Comparison of ENCODE assay signal across 8 cellular contexts in genomic region chr2:70191244-70191735, GRCh38. TPM values are rescaled to one million over a fixed set of nuclear protein-coding genes. Genes with fewer than 3 reads are reported as not detected.
DNase-seq lines count a peak whose midpoint lies in the region; TF ChIP-seq lines count a peak whose summit lies in the region.

No MANE protein-coding gene starts in this region.

- no peak for TF ChIP-seq EP300 in suprapubic skin (IDR thresholded peaks at IDR 0.05)

- H3K9me3 ChIP-seq in adipocyte (ENCODE audit: control insufficient read depth, low read length) (no peaks in the 10 kb centered on the region), suprapubic skin (no peaks in the 10 kb centered on the region)

- H3K4me1 ChIP-seq in adipocyte (ENCODE audit: control insufficient read depth, insufficient read depth, low read length) (no peaks in the 10 kb centered on the region), suprapubic skin (peaks cover 7% of the 10 kb centered on the region)

- H3K9me3 Mint-ChIP-seq in activated CD4-positive, alpha-beta T cell treated with anti-CD3 and anti-CD28 coated beads, Interleukin-2, amount 10 ng/mL, durations not matched to agents 24 days and 14 days, result no peaks in the 10 kb centered on the region

- intact Hi-C loops in activated CD4-positive, alpha-beta T cell treated with anti-CD3 and anti-CD28 coated beads, Interleukin-2, amount 10 ng/mL, durations not matched to agents 24 days and 14 days (cut with micrococcal nuclease), result loop anchor here (1.0 to 2.0 kb wide), 4 partner anchors 57 to 418 kb away; partner anchors contain the start of genes GMCL1, PCYOX1 and TIA1

- H3K9ac ChIP-seq in adipocyte (ENCODE audit: low read length), result peak overlapping the region; percentile 90

- H3K4me1 Mint-ChIP-seq in activated CD4-positive, alpha-beta T cell treated with anti-CD3 and anti-CD28 coated beads, Interleukin-2, amount 10 ng/mL, durations not matched to agents 24 days and 14 days, result peaks cover 21% of the 10 kb centered on the region

- TF ChIP-seq CTCF in kidney epithelial cell (IDR thresholded peaks at IDR 0.05; ENCODE audit: insufficient read depth, low read length, poor library complexity, severe bottlenecking) (no peak), suprapubic skin (IDR thresholded peaks at IDR 0.05) (no peak)

- no peak for TF ChIP-seq POLR2A in suprapubic skin (IDR thresholded peaks at IDR 0.05)

- peaks cover 12% of the 10 kb centered on the region for H3K36me3 Mint-ChIP-seq in activated CD4-positive, alpha-beta T cell treated with anti-CD3 and anti-CD28 coated beads, Interleukin-2, amount 10 ng/mL, durations not matched to agents 24 days and 14 days (ENCODE audit: low read depth)

- peaks cover 2% of the 10 kb centered on the region for H3K27me3 Mint-ChIP-seq in activated CD4-positive, alpha-beta T cell treated with anti-CD3 and anti-CD28 coated beads, Interleukin-2, amount 10 ng/mL, durations not matched to agents 24 days and 14 days

- peak overlapping the region; percentile 100 for H3K27ac Mint-ChIP-seq in activated CD4-positive, alpha-beta T cell treated with anti-CD3 and anti-CD28 coated beads, Interleukin-2, amount 10 ng/mL, durations not matched to agents 24 days and 14 days

- peak overlapping the region; percentile 98 for H3K27ac ChIP-seq in suprapubic skin

- H3K4me3 ChIP-seq in adipocyte (ENCODE audit: low read length) (peak overlapping the region; percentile 97), kidney epithelial cell (ENCODE audit: low read depth, low read length) (peak overlapping the region; percentile 64), suprapubic skin (peak overlapping the region; percentile 78)

- 76% methylated on average over 12 of the region's 13 CpGs for WGBS in suprapubic skin

- H3K36me3 ChIP-seq in adipocyte (ENCODE audit: control insufficient read depth, insufficient read depth, low read length, severe bottlenecking) (no peaks in the 10 kb centered on the region), kidney epithelial cell (ENCODE audit: control insufficient read depth, insufficient read depth, low read length) (no peaks in the 10 kb centered on the region), suprapubic skin (no peaks in the 10 kb centered on the region)

- no peak for DNase-seq in activated CD4-positive, alpha-beta T cell treated with anti-CD3 and anti-CD28 coated beads, Interleukin-2, amount 10 ng/mL, durations not matched to agents 24 days and 14 days
- DNase-seq in activated CD4-positive, alpha-beta T cell treated with anti-CD3 and anti-CD28 coated beads for 4 hours, result no peak
- DNase-seq in adipocyte (ENCODE audit: low read depth), result no peak
- DNase-seq in kidney epithelial cell (ENCODE audit: low read depth), result no peak
- DNase-seq in suprapubic skin (ENCODE audit: low spot score in 2 of 2), result no peak
- no peak for DNase-seq in glomerular visceral epithelial cell (ENCODE audit: extremely low spot score)
- DNase-seq in NCI-H2107 (lab: John Stamatoyannopoulos, UW), result no peak
- no peak for DNase-seq in GM19238 (ENCODE audit: insufficient read length, low spot score)

- peak overlapping the region; percentile 92 for H3K4me3 Mint-ChIP-seq in activated CD4-positive, alpha-beta T cell treated with anti-CD3 and anti-CD28 coated beads, Interleukin-2, amount 10 ng/mL, durations not matched to agents 24 days and 14 days

- H3K27me3 ChIP-seq in adipocyte (replicated peaks; ENCODE audit: control insufficient read depth, insufficient read depth, low read length) (no peaks in the 10 kb centered on the region), kidney epithelial cell (ENCODE audit: control insufficient read depth, insufficient read depth, low read length) (no peaks in the 10 kb centered on the region), suprapubic skin (no peaks in the 10 kb centered on the region)

RNA-seq across cellular contexts. Expression of gene C2orf42, which starts 0.5 kb away (rescaled TPM):
- total RNA-seq in activated CD4-positive, alpha-beta T cell treated with anti-CD3 and anti-CD28 coated beads, Interleukin-2, amount 10 ng/mL, durations not matched to agents 24 days and 14 days, result 18.5 and 19.6 TPM in 2 replicates
- total RNA-seq in kidney epithelial cell, result 9.1 and 15.4 TPM in 2 replicates
- total RNA-seq in suprapubic skin, result 10 to 100 TPM; 12.4 to 21.6 (median 15.3) TPM

RNA-seq across cellular contexts. Expression of gene TIA1, which starts 57.1 kb away (rescaled TPM):
- 104 and 105 TPM in 2 replicates for total RNA-seq in activated CD4-positive, alpha-beta T cell treated with anti-CD3 and anti-CD28 coated beads, Interleukin-2, amount 10 ng/mL, durations not matched to agents 24 days and 14 days
- total RNA-seq in kidney epithelial cell, result 64.6 and 65.7 TPM in 2 replicates
- total RNA-seq in suprapubic skin, result 100 to 1,000 TPM in 1 of 4 donors, 10 to 100 TPM in 3; 31.2 to 115 (median 58.0) TPM
